In genomic region chr4:2299794-2300193, GRCh38 we compare ENCODE assay signal across 13 cellular contexts.
"Had no signal": no experiment of that assay in that cellular context is flagged by ENCODE, and none has a peak within 500 bp of the region (broad histone marks: within the 10 kb centered on the region; RNA-seq: fewer than 3 reads in every experiment).

No MANE protein-coding gene starts in this region.

- H3K4me3 ChIP-seq: tibial nerve had no signal

- H3K9me3 Mint-ChIP-seq: activated naive CD4-positive, alpha-beta T cell treated with anti-CD3 and anti-CD28 coated beads for 36 hours; activated naive CD8-positive, alpha-beta T cell treated with anti-CD3 and anti-CD28 coated beads, Interleukin-2, amount 50 U/mL, for 24 hours had no signal

- H3K4me1 ChIP-seq: tibial nerve had no signal

- ATAC-seq: activated CD4-positive, CD25-positive, alpha-beta regulatory T cell treated with anti-CD3 and anti-CD28 coated beads, Interleukin-2, amount 50 U/mL, for 24 hours; activated naive CD8-positive, alpha-beta T cell treated with anti-CD3 and anti-CD28 coated beads, Interleukin-2, amount 50 U/mL, for 24 hours had no signal

- H3K27ac Mint-ChIP-seq: activated naive CD4-positive, alpha-beta T cell treated with anti-CD3 and anti-CD28 coated beads for 36 hours; activated naive CD8-positive, alpha-beta T cell treated with anti-CD3 and anti-CD28 coated beads, Interleukin-2, amount 50 U/mL, for 24 hours had no signal

- H3K27ac ChIP-seq: tibial nerve had no signal

- H3K27me3 ChIP-seq: tibial nerve had no signal

- DNase-seq: activated CD4-positive, alpha-beta T cell treated with anti-CD3 and anti-CD28 coated beads, Interleukin-2, amount 50 U/mL, for 4 hours; activated naive CD4-positive, alpha-beta T cell treated with anti-CD3 and anti-CD28 coated beads for 36 hours; activated naive CD8-positive, alpha-beta T cell treated with anti-CD3 and anti-CD28 coated beads, Interleukin-2, amount 50 U/mL, for 24 hours; cerebellar nuclear complex; erythroblast; mammary epithelial cell; nucleus accumbens; stimulated activated CD4-positive, alpha-beta T cell treated with anti-CD3 and anti-CD28 coated beads, Interleukin-2, amount 100 ng/mL, for 48 hours; stimulated activated naive CD4-positive, alpha-beta T cell; SW 1271 had no signal

- H3K27me3 Mint-ChIP-seq: activated naive CD8-positive, alpha-beta T cell treated with anti-CD3 and anti-CD28 coated beads, Interleukin-2, amount 50 U/mL, for 24 hours had no signal

- H3K4me3 Mint-ChIP-seq: activated naive CD4-positive, alpha-beta T cell treated with anti-CD3 and anti-CD28 coated beads for 36 hours; activated naive CD8-positive, alpha-beta T cell treated with anti-CD3 and anti-CD28 coated beads, Interleukin-2, amount 50 U/mL, for 24 hours; nephron had no signal
